In the genomic region with DNA sequence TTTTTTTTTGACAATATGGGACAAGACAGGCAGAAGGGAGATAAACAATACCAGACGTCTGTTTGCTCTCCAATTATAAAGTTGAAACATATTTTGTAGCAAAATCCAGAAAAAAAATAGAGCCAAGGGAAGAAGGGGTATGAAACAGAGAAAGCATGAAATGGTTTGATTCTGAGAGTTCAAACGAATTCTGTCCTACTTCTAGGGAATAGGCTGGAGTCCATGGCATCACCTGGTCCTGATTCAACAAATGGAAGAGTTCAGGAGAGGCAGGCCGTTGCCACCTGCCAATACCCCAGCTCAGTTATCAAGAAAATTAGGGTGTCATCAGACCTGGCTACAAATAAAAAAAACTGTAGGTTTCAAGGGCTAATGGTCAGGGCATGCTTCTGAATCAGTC, we compare ENCODE assay signal across 31 cellular contexts.
"Had no signal": no experiment of that assay in that cellular context is flagged by ENCODE, and none has a peak within 500 bp of the region (broad histone marks: within the 10 kb centered on the region; RNA-seq: fewer than 3 reads in every experiment).

No MANE protein-coding gene starts in this region.

- H3K9me3 ChIP-seq: adrenal gland, body of pancreas, breast epithelium, SJCRH30 had no signal

- H3K9me3 Mint-ChIP-seq: activated CD4-positive, alpha-beta memory T cell treated with anti-CD3 and anti-CD28 coated beads, Interleukin-2, amount 10 ng/mL, durations not matched to agents 7 days and 5 days; activated naive CD4-positive, alpha-beta T cell treated with anti-CD3 and anti-CD28 coated beads for 36 hours; activated naive CD4-positive, alpha-beta T cell treated with anti-CD3 and anti-CD28 coated beads, Interleukin-2, amount 50 U/mL, for 72 hours had no signal

- H3K4me1 Mint-ChIP-seq: activated CD4-positive, alpha-beta memory T cell treated with anti-CD3 and anti-CD28 coated beads, Interleukin-2, amount 10 ng/mL, durations not matched to agents 7 days and 5 days had no signal

- ATAC-seq: activated CD8-positive, alpha-beta memory T cell treated with anti-CD3 and anti-CD28 coated beads, Interleukin-2, amount 10 ng/mL, durations not matched to agents 7 days and 5 days; activated naive CD4-positive, alpha-beta T cell treated with anti-CD3 and anti-CD28 coated beads, Interleukin-2, amount 50 U/mL, for 72 hours; body of pancreas; Panc1 had no signal

- H3K27ac Mint-ChIP-seq: activated CD4-positive, alpha-beta memory T cell treated with anti-CD3 and anti-CD28 coated beads, Interleukin-2, amount 10 ng/mL, durations not matched to agents 7 days and 5 days; activated CD8-positive, alpha-beta memory T cell treated with anti-CD3 and anti-CD28 coated beads, Interleukin-2, amount 10 ng/mL, durations not matched to agents 7 days and 5 days; activated naive CD4-positive, alpha-beta T cell treated with anti-CD3 and anti-CD28 coated beads for 36 hours had no signal

- DNase-seq: activated CD4-positive, alpha-beta memory T cell treated with anti-CD3 and anti-CD28 coated beads, Interleukin-2, amount 10 ng/mL, durations not matched to agents 7 days and 5 days; activated CD4-positive, alpha-beta T cell treated with anti-CD3 and anti-CD28 coated beads for 1 hour; activated CD4-positive, alpha-beta T cell treated with anti-CD3 and anti-CD28 coated beads for 48 hours; activated CD4-positive, CD25-positive, alpha-beta regulatory T cell; activated CD8-positive, alpha-beta memory T cell treated with anti-CD3 and anti-CD28 coated beads for 24 hours; activated CD8-positive, alpha-beta memory T cell treated with anti-CD3 and anti-CD28 coated beads, Interleukin-2, amount 10 ng/mL, durations not matched to agents 7 days and 5 days; activated CD8-positive, alpha-beta memory T cell treated with anti-CD3 and anti-CD28 coated beads, Interleukin-2, amount 50 U/mL, for 48 hours; activated gamma-delta T cell treated with Interleukin-2 at 50 U/mL for 16 hours; activated naive CD4-positive, alpha-beta T cell treated with anti-CD3 and anti-CD28 coated beads for 36 hours; adrenal gland; body of pancreas; NCI-H1092 treated with DMSO at 0.1 percent for 48 hours; NCI-H1417; NCI-H146; NCI-H187; NCI-H2029 treated with DMSO at 0.1 percent for 48 hours; NCI-H2107; NCI-H2171; NCI-H446; NCI-H510A treated with DMSO at 0.1 percent for 48 hours; NCI-H526 treated with DMSO at 0.1 percent for 48 hours; NCI-H774; SHP77; SJCRH30; T1000; WERI-Rb-1 had no signal

- H3K27me3 Mint-ChIP-seq: activated CD4-positive, alpha-beta memory T cell treated with anti-CD3 and anti-CD28 coated beads, Interleukin-2, amount 10 ng/mL, durations not matched to agents 7 days and 5 days; activated CD8-positive, alpha-beta memory T cell treated with anti-CD3 and anti-CD28 coated beads, Interleukin-2, amount 10 ng/mL, durations not matched to agents 7 days and 5 days had no signal

- H3K27ac ChIP-seq: adrenal gland, body of pancreas, breast epithelium, KMS-11, SJCRH30, SK-N-MC, WERI-Rb-1 had no signal

- H3K4me3 Mint-ChIP-seq: activated CD4-positive, alpha-beta memory T cell treated with anti-CD3 and anti-CD28 coated beads, Interleukin-2, amount 10 ng/mL, durations not matched to agents 7 days and 5 days; activated CD8-positive, alpha-beta memory T cell treated with anti-CD3 and anti-CD28 coated beads, Interleukin-2, amount 10 ng/mL, durations not matched to agents 7 days and 5 days; activated naive CD4-positive, alpha-beta T cell treated with anti-CD3 and anti-CD28 coated beads for 36 hours had no signal

- H3K4me1 ChIP-seq: body of pancreas, breast epithelium, SJCRH30 had no signal

- H3K27me3 ChIP-seq: adrenal gland, body of pancreas, breast epithelium, SJCRH30 had no signal

- H3K4me3 ChIP-seq: adrenal gland, body of pancreas, breast epithelium, SJCRH30, SK-N-MC had no signal

- H3K36me3 ChIP-seq: breast epithelium had no signal

- H3K4me2 ChIP-seq: KMS-11 had no signal
